ENCODE assay signal across 12 cellular contexts in genomic region chr2:42906115-42906556, GRCh38.
DNase-seq lines count a peak whose midpoint lies in the region; ATAC-seq and TF ChIP-seq lines count a peak whose summit lies in the region.
"Had no signal": no experiment of that assay in that cellular context is flagged by ENCODE, and none has a peak within 500 bp of the region (broad histone marks: within the 10 kb centered on the region; RNA-seq: fewer than 3 reads in every experiment).

No MANE protein-coding gene starts in this region.

- TF ChIP-seq POLR2A in thyroid gland (IDR thresholded peaks at IDR 0.05) = no peak

- peaks cover 18% of the 10 kb centered on the region for H3K27me3 Mint-ChIP-seq in IgD-negative memory B cell

- no peak overlapping the region for H3K9ac ChIP-seq in mucosa of rectum (ENCODE audit: low read depth in 1 of 2, low read length in 2 of 2)

- H3K36me3 ChIP-seq in mucosa of rectum (ENCODE audit: control insufficient read depth in 2 of 2, insufficient read depth in 2 of 2, low read length in 2 of 2) = no peaks in the 10 kb centered on the region
- H3K36me3 ChIP-seq in thyroid gland = no peaks in the 10 kb centered on the region
- H3K36me3 ChIP-seq: MG63 had no signal

- no peak overlapping the region for H3K4me3 ChIP-seq in mucosa of rectum (ENCODE audit: low read length in 2 of 2)
- no peak overlapping the region for H3K4me3 ChIP-seq in thyroid gland (replicated peaks in 1 of 3)
- H3K4me3 ChIP-seq: MG63 had no signal

- peaks cover 15 to 28% of the 10 kb centered on the region in 2 donors for H3K4me1 ChIP-seq in mucosa of rectum (ENCODE audit: control insufficient read depth in 2 of 2, insufficient read depth in 2 of 2, low read length in 2 of 2)
- H3K4me1 ChIP-seq in thyroid gland = peaks cover 21 to 50% of the 10 kb centered on the region in 2 donors

- H3K27ac ChIP-seq in cingulate gyrus (ENCODE audit: low read depth, low read length) = peak overlapping the region; percentile 84
- peak overlapping the region; percentile 78 to 83 for H3K27ac ChIP-seq in mucosa of rectum (ENCODE audit: low read depth in 2 of 2, low read length in 2 of 2)
- peak overlapping the region in 2 of 3 donors; percentile 14 to 47 for H3K27ac ChIP-seq in thyroid gland

- intact Hi-C loops in thyroid gland (cut with DNase I) = no loop called here

- no peaks in the 10 kb centered on the region for H3K9me3 ChIP-seq in mucosa of rectum (ENCODE audit: control insufficient read depth in 2 of 2, low read length in 2 of 2)
- H3K9me3 ChIP-seq in thyroid gland = no peaks in the 10 kb centered on the region
- H3K9me3 ChIP-seq: MG63 had no signal

- no peaks in the 10 kb centered on the region for H3K36me3 Mint-ChIP-seq in IgD-negative memory B cell

- no peaks in the 10 kb centered on the region for H3K9me3 Mint-ChIP-seq in IgD-negative memory B cell
- H3K9me3 Mint-ChIP-seq: activated T-cell treated with anti-CD3 and anti-CD28 coated beads, Interleukin-2, amount 50 U/mL, for 4 hours had no signal

- H3K27me3 ChIP-seq in mucosa of rectum (ENCODE audit: control insufficient read depth in 2 of 2, insufficient read depth in 2 of 2, low read length in 2 of 2) (no peaks in the 10 kb centered on the region), thyroid gland (no peaks in the 10 kb centered on the region)
- H3K27me3 ChIP-seq: MG63 had no signal

- TF ChIP-seq CTCF in thyroid gland (IDR thresholded peaks at IDR 0.05) = no peak

- no peak for DNase-seq in thyroid gland
- no peak for DNase-seq in GF-D8 (lab: John Stamatoyannopoulos, UW)
- DNase-seq in MV-4-11 (lab: John Stamatoyannopoulos, UW) = no peak
- DNase-seq in NCI-H146 (lab: John Stamatoyannopoulos, UW) = no peak
- DNase-seq: activated T-cell treated with anti-CD3 and anti-CD28 coated beads, Interleukin-2, amount 50 U/mL, for 4 hours; cortex of kidney; DND-41 had no signal

- H3K4me1 Mint-ChIP-seq in IgD-negative memory B cell = peaks cover 0 to 11% (median 4%) of the 10 kb centered on the region in 3 donors

- peak overlapping the region in 2 of 3 donors; percentile 31 to 33 for H3K27ac Mint-ChIP-seq in IgD-negative memory B cell

- WGBS in thyroid gland, 2 donors = 70 to 75% methylated on average over 4 of the region's 4 CpGs

- no peak for ATAC-seq in GM21360 (IDR thresholded peaks at IDR 0.05; ENCODE audit: unreplicated experiment)
- ATAC-seq: activated T-cell treated with anti-CD3 and anti-CD28 coated beads, Interleukin-2, amount 50 U/mL, for 4 hours had no signal

- no peak overlapping the region for H3K4me3 Mint-ChIP-seq in IgD-negative memory B cell
- H3K4me3 Mint-ChIP-seq: activated T-cell treated with anti-CD3 and anti-CD28 coated beads, Interleukin-2, amount 50 U/mL, for 4 hours had no signal

Comparison
In these comparisons a context has a peak if more than half of its experiments do, and no peak if none do; other contexts are left out.
1. H3K27ac ChIP-seq: peak in every context shown above with its lines; median percentile 84 in cingulate gyrus; 80 in mucosa of rectum; 30 in thyroid gland.